Comparison of ENCODE assay signal across 8 cellular contexts in the genomic region with DNA sequence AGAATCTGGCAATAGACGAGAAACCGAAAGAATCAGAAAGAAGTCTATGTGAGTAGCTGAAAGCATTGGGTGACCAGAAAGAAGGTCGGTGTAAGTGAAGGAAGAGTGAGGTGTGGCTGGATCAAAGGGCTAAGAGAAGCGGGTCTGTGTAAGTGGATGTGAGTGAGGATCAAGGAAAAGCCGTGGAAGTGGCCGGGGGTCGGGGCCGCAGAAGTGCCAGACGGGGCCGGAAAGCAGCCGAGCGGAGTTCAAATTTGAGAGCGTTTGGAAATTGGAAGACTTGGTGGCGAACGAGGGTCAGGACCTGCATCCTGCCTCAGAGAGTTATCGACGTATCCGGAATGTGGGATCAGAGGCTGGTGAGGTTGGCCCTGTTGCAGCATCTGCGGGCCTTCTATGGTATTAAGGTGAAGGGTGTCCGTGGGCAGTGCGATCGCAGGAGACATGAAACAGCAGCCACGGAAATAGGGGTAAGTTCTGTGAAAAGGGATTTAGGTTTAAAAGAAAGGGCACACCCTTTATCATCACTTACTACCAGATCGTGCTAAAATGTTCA. TPM values are rescaled to one million over a fixed set of nuclear protein-coding genes. Genes with fewer than 3 reads are reported as not detected.
DNase-seq lines count a peak whose midpoint lies in the region; ATAC-seq and TF ChIP-seq lines count a peak whose summit lies in the region.
"Not testable (repeated sequence)": the region's sequence is repeated elsewhere in the genome, so short reads cannot be mapped to it uniquely, and the experiment has no call there.

No MANE protein-coding gene starts in this region.

- H3K9ac ChIP-seq in subcutaneous abdominal adipose tissue (ENCODE audit: low read length in 5 of 5), result peak overlapping the region in 2 of 5 donors; percentile 57 to 58

- H3K27me3 Mint-ChIP-seq in natural killer cell (ENCODE audit: low read depth in 2 of 2), result not testable (repeated sequence)

- peak overlapping the region; percentile 94 for H3K27ac ChIP-seq in cardiac muscle cell
- H3K27ac ChIP-seq in subcutaneous abdominal adipose tissue (ENCODE audit: low read depth, low read length), result not testable (repeated sequence)

- H3K27ac Mint-ChIP-seq in natural killer cell, result peak overlapping the region; percentile 85 to 96

- H3K4me3 ChIP-seq in cardiac muscle cell (peak overlapping the region; percentile 77), subcutaneous abdominal adipose tissue (ENCODE audit: low read depth in 1 of 5, low read length in 5 of 5) (peak overlapping the region; percentile 57 to 81 (median 70))

- not testable (repeated sequence) for H3K9me3 Mint-ChIP-seq in natural killer cell

- not testable (repeated sequence) for H3K36me3 ChIP-seq in cardiac muscle cell; subcutaneous abdominal adipose tissue (ENCODE audit: control insufficient read depth in 5 of 5, insufficient read depth in 5 of 5, low read length in 5 of 5)

- TF ChIP-seq CTCF in cardiac muscle cell (IDR thresholded peaks at IDR 0.05; ENCODE audit: low read depth, low read length); natural killer cell (IDR thresholded peaks at IDR 0.05): not testable (repeated sequence)

- peak; percentile 16 for ATAC-seq in GM21515 (IDR thresholded peaks at IDR 0.05; ENCODE audit: unreplicated experiment)
- peak; percentile 19 for ATAC-seq in HG03280 (IDR thresholded peaks at IDR 0.05; ENCODE audit: unreplicated experiment)
- ATAC-seq in natural killer cell, result peak; percentile 1 to 26 (median 6)

- H3K4me3 Mint-ChIP-seq in natural killer cell, result peak overlapping the region; percentile 99

- intact Hi-C loops in natural killer cell (cut with micrococcal nuclease), result not testable (repeated sequence)

- not testable (repeated sequence) for H3K4me1 ChIP-seq in cardiac muscle cell (ENCODE audit: low read depth); subcutaneous abdominal adipose tissue (ENCODE audit: control insufficient read depth in 5 of 5, insufficient read depth in 5 of 5, low read length in 5 of 5)

- peaks cover 19 to 28% of the 10 kb centered on the region in 2 donors for H3K4me1 Mint-ChIP-seq in natural killer cell

- H3K36me3 Mint-ChIP-seq in natural killer cell, result not testable (repeated sequence)

- DNase-seq in EL (peak; percentile 34), SK-N-DZ (ENCODE audit: low spot score) (peak; percentile 31), astrocyte of the hippocampus (ENCODE audit: low read depth, low spot score) (peak; percentile 28), cardiac muscle cell (ENCODE audit: low read depth in 1 of 2, low spot score in 1 of 2) (peak; percentile 9)
- not testable (repeated sequence) for DNase-seq in natural killer cell

- H3K9me3 ChIP-seq in cardiac muscle cell (ENCODE audit: low read depth); subcutaneous abdominal adipose tissue (ENCODE audit: control insufficient read depth in 5 of 5, low read length in 5 of 5): not testable (repeated sequence)

- H3K27me3 ChIP-seq in cardiac muscle cell; subcutaneous abdominal adipose tissue (ENCODE audit: control insufficient read depth in 5 of 5, insufficient read depth in 4 of 5, low read length in 5 of 5): not testable (repeated sequence)

RNA-seq across cellular contexts. Expression of a gene that starts 0.6 kb away (rescaled TPM):
- polyA plus RNA-seq in SK-N-DZ (2014; cell fraction: cytosol; rRNA removed), result 41.5 and 44.0 TPM in 2 replicates
- polyA plus RNA-seq in SK-N-DZ (2014; cell fraction: nucleus; rRNA removed), result 26.3 and 30.4 TPM in 2 replicates
- total RNA-seq in cardiac muscle cell (5.0 and 44.6 TPM in 2 replicates), natural killer cell (1 to 10 TPM; 1.4 to 8.1 (median 5.6) TPM)
- 5.1 and 38.8 TPM in 2 replicates for polyA plus RNA-seq in cardiac muscle cell

RNA-seq across cellular contexts. Expression of a gene that starts 22.7 kb away (rescaled TPM):
- 0.15 and 0.21 TPM in 2 replicates for polyA plus RNA-seq in SK-N-DZ (2014; cell fraction: cytosol; rRNA removed)
- 1.1 and 1.4 TPM in 2 replicates for polyA plus RNA-seq in SK-N-DZ (2014; cell fraction: nucleus; rRNA removed)
- total RNA-seq in cardiac muscle cell (1.7 and 4.9 TPM in 2 replicates), natural killer cell (100 to 1,000 TPM in 1 of 3 donors, 10 to 100 TPM in 2; 50.5 to 238 (median 72.9) TPM)
- polyA plus RNA-seq in cardiac muscle cell, result 0.68 and 1.5 TPM in 2 replicates

RNA-seq across cellular contexts. Expression of a gene that starts 25.6 kb away (rescaled TPM):
- polyA plus RNA-seq in SK-N-DZ (2014; cell fraction: cytosol; rRNA removed), result 1.5 and 5.0 TPM in 2 replicates
- 0.82 and 6.6 TPM in 2 replicates for polyA plus RNA-seq in SK-N-DZ (2014; cell fraction: nucleus; rRNA removed)
- 9.0 and 14.4 TPM in 2 replicates for total RNA-seq in cardiac muscle cell
- polyA plus RNA-seq in cardiac muscle cell, result 15.5 and 20.2 TPM in 2 replicates
- total RNA-seq in natural killer cell, result not detected
